9 cellular contexts compared by ENCODE assay signal in genomic region chr14:24081739-24082204, GRCh38. TPM values are rescaled to one million over a fixed set of nuclear protein-coding genes. Genes with fewer than 3 reads are reported as not detected.
DNase-seq lines count a peak whose midpoint lies in the region; ATAC-seq and TF ChIP-seq lines count a peak whose summit lies in the region.
"Had no signal": no experiment of that assay in that cellular context is flagged by ENCODE, and none has a peak within 500 bp of the region (broad histone marks: within the 10 kb centered on the region; RNA-seq: fewer than 3 reads in every experiment).

No MANE protein-coding gene starts in this region.

- H3K27ac ChIP-seq in right lobe of liver (peak overlapping the region; percentile 51 to 69 (median 60)), tibial artery (peak overlapping the region in 1 of 2 donors; percentile 28)

- TF ChIP-seq CTCF in right lobe of liver (IDR thresholded peaks at IDR 0.05) (no peak), tibial artery (IDR thresholded peaks at IDR 0.05) (no peak)

- WGBS in right lobe of liver (ENCODE audit: insufficient coverage, low coverage, low lambda C conversion rate, missing lambda C conversion rate) = 30% methylated on average over 13 of the region's 26 CpGs

- H3K4me1 ChIP-seq in adipocyte (ENCODE audit: control insufficient read depth, insufficient read depth, low read length) (peaks cover 8% of the 10 kb centered on the region), right lobe of liver (peaks cover 0 to 14% (median 5%) of the 10 kb centered on the region in 4 donors), tibial artery (peaks cover 0 to 10% (median 7%) of the 10 kb centered on the region in 4 donors)

- peak overlapping the region; percentile 78 for H3K4me3 ChIP-seq in adipocyte (ENCODE audit: low read length)
- peak overlapping the region; percentile 62 to 69 (median 64) for H3K4me3 ChIP-seq in right lobe of liver
- H3K4me3 ChIP-seq in tibial artery = peak overlapping the region; percentile 52 to 63

- no peak for DNase-seq in activated naive CD4-positive, alpha-beta T cell treated with anti-CD3 and anti-CD28 coated beads for 36 hours
- DNase-seq in activated naive CD4-positive, alpha-beta T cell (lab: John Stamatoyannopoulos, UW) = no peak
- DNase-seq in adipocyte (ENCODE audit: low read depth) (no peak), right lobe of liver (no peak), tibial artery (no peak)
- DNase-seq in effector CD8-positive, alpha-beta T cell (lab: John Stamatoyannopoulos, UW) = no peak

- H3K36me3 ChIP-seq in adipocyte (ENCODE audit: control insufficient read depth, insufficient read depth, low read length, severe bottlenecking) (no peaks in the 10 kb centered on the region), right lobe of liver (no peaks in the 10 kb centered on the region), tibial artery (no peaks in the 10 kb centered on the region)

- H3K27me3 Mint-ChIP-seq in activated naive CD4-positive, alpha-beta T cell treated with anti-CD3 and anti-CD28 coated beads for 36 hours (ENCODE audit: low read depth) = no peaks in the 10 kb centered on the region

- no peaks in the 10 kb centered on the region for H3K36me3 Mint-ChIP-seq in activated naive CD4-positive, alpha-beta T cell treated with anti-CD3 and anti-CD28 coated beads for 36 hours (ENCODE audit: low read depth)

- no peak overlapping the region for H3K9ac ChIP-seq in adipocyte (ENCODE audit: low read length)

- peak; percentile 12 for TF ChIP-seq POLR2A in right lobe of liver (IDR thresholded peaks at IDR 0.05)

- no peak overlapping the region for H3K27ac Mint-ChIP-seq in activated naive CD4-positive, alpha-beta T cell treated with anti-CD3 and anti-CD28 coated beads for 36 hours

- CTCF ChIA-PET in activated naive CD4-positive, alpha-beta T cell treated with anti-CD3 and anti-CD28 coated beads for 36 hours (lab: Charles Lee) = interaction anchor here (0.6 to 5.1 kb wide), 8 partner anchors 12 to 522 kb away, joined by 3 to 76 read pairs (median 8); partner anchors contain the start of genes CARMIL3 and PCK2

- H3K9me3 ChIP-seq in adipocyte (ENCODE audit: control insufficient read depth, low read length) = no peaks in the 10 kb centered on the region
- no peaks in the 10 kb centered on the region for H3K9me3 ChIP-seq in right lobe of liver
- H3K9me3 ChIP-seq in tibial artery = no peaks in the 10 kb centered on the region

- H3K4me1 Mint-ChIP-seq in activated naive CD4-positive, alpha-beta T cell treated with anti-CD3 and anti-CD28 coated beads for 36 hours (ENCODE audit: low read depth) = peaks cover 15% of the 10 kb centered on the region

- ATAC-seq in right lobe of liver (no peak), HG03025 (IDR thresholded peaks at IDR 0.05; ENCODE audit: low FRiP score, unreplicated experiment) (no peak), GM19324 (IDR thresholded peaks at IDR 0.05; ENCODE audit: low FRiP score, unreplicated experiment) (no peak)

- H3K4me3 Mint-ChIP-seq in activated naive CD4-positive, alpha-beta T cell treated with anti-CD3 and anti-CD28 coated beads for 36 hours = peak overlapping the region; percentile 71

- no peaks in the 10 kb centered on the region for H3K9me3 Mint-ChIP-seq in activated naive CD4-positive, alpha-beta T cell treated with anti-CD3 and anti-CD28 coated beads for 36 hours

- intact Hi-C loops in activated naive CD4-positive, alpha-beta T cell treated with anti-CD3 and anti-CD28 coated beads for 36 hours (cut with micrococcal nuclease) = loop anchor here (1.0 kb wide), 1 partner anchor 33 kb away; the partner anchor contains the start of genes DCAF11 and NRL
- intact Hi-C loops in right lobe of liver (cut with DNase I) = no loop called here
- intact Hi-C loops in tibial artery (cut with DNase I; ENCODE audit: low total_unique reads) = no loop called here

- H3K27me3 ChIP-seq in adipocyte (replicated peaks; ENCODE audit: control insufficient read depth, insufficient read depth, low read length) = peaks cover 65% of the 10 kb centered on the region
- H3K27me3 ChIP-seq in right lobe of liver = no peaks in the 10 kb centered on the region
- H3K27me3 ChIP-seq in tibial artery = peaks cover 0 to 13% of the 10 kb centered on the region in 2 donors

RNA-seq across cellular contexts. Expression of gene CPNE6, which starts 10.4 kb away (rescaled TPM):
- not detected for total RNA-seq in activated naive CD4-positive, alpha-beta T cell treated with anti-CD3 and anti-CD28 coated beads for 36 hours
- under 1 TPM in 4 of 6 experiments, not detected in 2; 0.09 to 0.40 (median 0.18) TPM for total RNA-seq in right lobe of liver
- total RNA-seq: myocyte had no signal

RNA-seq across cellular contexts. Expression of gene PCK2, which starts 12.3 kb away (rescaled TPM):
- total RNA-seq in activated naive CD4-positive, alpha-beta T cell treated with anti-CD3 and anti-CD28 coated beads for 36 hours = 100 to 1,000 TPM; 117 TPM
- 100 to 1,000 TPM; 124 to 615 (median 240) TPM for total RNA-seq in right lobe of liver

RNA-seq across cellular contexts. Expression of gene CARMIL3, which starts 30.0 kb away (rescaled TPM):
- under 1 TPM; 0.48 to 0.99 TPM for total RNA-seq in activated naive CD4-positive, alpha-beta T cell treated with anti-CD3 and anti-CD28 coated beads for 36 hours
- 1 to 10 TPM in 1 of 6 experiments, under 1 TPM in 5; 0.18 to 1.9 (median 0.29) TPM for total RNA-seq in right lobe of liver

RNA-seq across cellular contexts. Expression of gene DCAF11, which starts 32.8 kb away (rescaled TPM):
- 10 to 100 TPM; 79.4 to 84.0 TPM for total RNA-seq in activated naive CD4-positive, alpha-beta T cell treated with anti-CD3 and anti-CD28 coated beads for 36 hours
- total RNA-seq in right lobe of liver = 100 to 1,000 TPM in 3 of 6 experiments, 10 to 100 TPM in 3; 65.9 to 180 (median 103) TPM

RNA-seq across cellular contexts. Expression of gene NRL, which starts 33.0 kb away (rescaled TPM):
- 1 to 10 TPM; 1.7 to 1.9 TPM for total RNA-seq in activated naive CD4-positive, alpha-beta T cell treated with anti-CD3 and anti-CD28 coated beads for 36 hours
- total RNA-seq in right lobe of liver = 1 to 10 TPM; 1.4 to 2.9 (median 2.1) TPM
